Comparison of ENCODE assay signal across 8 cellular contexts in the genomic region with DNA sequence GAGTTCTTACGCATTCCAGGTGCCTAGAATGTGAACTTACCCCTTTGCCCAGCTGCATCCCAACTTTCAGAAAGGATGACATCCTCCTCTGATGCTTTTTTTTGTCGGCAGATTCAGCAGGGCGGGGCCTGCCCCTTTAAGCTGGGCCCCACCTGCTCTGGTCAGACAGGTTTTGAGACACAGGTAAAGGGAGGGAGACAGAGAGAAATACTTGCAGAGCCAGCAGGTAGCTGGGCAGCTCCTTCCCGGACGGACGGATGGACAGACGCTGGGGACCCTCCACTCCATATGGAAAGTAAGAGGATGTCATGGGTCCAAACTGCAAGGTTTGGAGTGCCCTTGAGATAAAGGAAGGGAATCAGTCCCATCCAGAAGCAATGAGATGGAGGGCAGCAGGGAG. TPM values are rescaled to one million over a fixed set of nuclear protein-coding genes. Genes with fewer than 3 reads are reported as not detected.
DNase-seq lines count a peak whose midpoint lies in the region; FAIRE-seq and TF ChIP-seq lines count a peak whose summit lies in the region.

A gene with protein sequence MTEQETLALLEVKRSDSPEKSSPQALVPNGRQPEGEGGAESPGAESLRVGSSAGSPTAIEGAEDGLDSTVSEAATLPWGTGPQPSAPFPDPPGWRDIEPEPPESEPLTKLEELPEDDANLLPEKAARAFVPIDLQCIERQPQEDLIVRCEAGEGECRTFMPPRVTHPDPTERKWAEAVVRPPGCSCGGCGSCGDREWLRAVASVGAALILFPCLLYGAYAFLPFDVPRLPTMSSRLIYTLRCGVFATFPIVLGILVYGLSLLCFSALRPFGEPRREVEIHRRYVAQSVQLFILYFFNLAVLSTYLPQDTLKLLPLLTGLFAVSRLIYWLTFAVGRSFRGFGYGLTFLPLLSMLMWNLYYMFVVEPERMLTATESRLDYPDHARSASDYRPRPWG (plus strand): TSS at position 214 of the 400 bp plus-strand sequence. CDS start 902 bp downstream, outside the sequence.

- H3K4me3 ChIP-seq in NT2/D1 (ENCODE audit: insufficient read length, low read depth) (peak within 1 kb of the TSS; percentile 80), endothelial cell of umbilical vein (replicated peaks in 1 of 3; ENCODE audit: insufficient read depth in 1 of 3, low read depth in 1 of 3, low read length in 3 of 3) (peak within 1 kb of the TSS; percentile 65 to 95 (median 90))

- H3K4me1 ChIP-seq in NT2/D1 (ENCODE audit: insufficient read depth, insufficient read length) (peaks cover 8% of the 10 kb centered on the region), endothelial cell of umbilical vein (ENCODE audit: control insufficient read depth, extremely low read depth, insufficient read depth, low read length) (peaks cover 14% of the 10 kb centered on the region)

- H3K9ac ChIP-seq in NT2/D1 (ENCODE audit: insufficient read length, low read depth) (peak within 1 kb of the TSS; percentile 95), endothelial cell of umbilical vein (replicated peaks; ENCODE audit: extremely low read depth, insufficient read depth, low read length) (peak within 1 kb of the TSS; percentile 93)

- H3K27ac ChIP-seq in endothelial cell of umbilical vein (ENCODE audit: insufficient read depth, low read depth, low read length): peak within 1 kb of the TSS; percentile 69

- H2AFZ ChIP-seq in endothelial cell of umbilical vein (ENCODE audit: low read depth, low read length): peak within 1 kb of the TSS; percentile 85

- TF ChIP-seq POLR2A in endothelial cell of umbilical vein (IDR thresholded peaks at IDR 0.05; ENCODE audit: low read depth, low read length): no peak

- H3K36me3 Mint-ChIP-seq in Calu3 (ENCODE audit: insufficient read depth, unreplicated experiment) (peaks cover 45% of the 10 kb centered on the region), osteocyte (ENCODE audit: unreplicated experiment) (no peaks in the 10 kb centered on the region)

- H3K9me1 ChIP-seq in endothelial cell of umbilical vein (replicated peaks; ENCODE audit: control insufficient read depth, extremely low read depth, insufficient read depth, low read length): no peaks in the 10 kb centered on the region

- no TSS peak for BruUV-seq in Calu3 (replicated peaks; lab: Mats Ljungman, UMichigan)
- BruUV-seq in endothelial cell of umbilical vein (replicated peaks; lab: Mats Ljungman, UMichigan): no TSS peak

- POLR2A ChIA-PET in endothelial cell of umbilical vein (lab: Charles Lee): interaction anchor here (1.3 kb wide), 1 partner anchor 11 kb away, joined by 3 read pairs; a partner anchor contains a TSS

- no peaks in the 10 kb centered on the region for H3K27me3 Mint-ChIP-seq in Calu3 (ENCODE audit: unreplicated experiment)
- no peaks in the 10 kb centered on the region for H3K27me3 Mint-ChIP-seq in osteocyte (ENCODE audit: unreplicated experiment)

- intact Hi-C loops in Calu3 (cut with micrococcal nuclease; ENCODE audit: unreplicated experiment): loop anchor here (5.0 kb wide), 2 partner anchors 53 to 218 kb away; a partner anchor contains a TSS
- intact Hi-C loops in endothelial cell of umbilical vein (cut with micrococcal nuclease): no loop called here

- H4K20me1 ChIP-seq in endothelial cell of umbilical vein (replicated peaks; ENCODE audit: control insufficient read depth, extremely low read depth, insufficient read depth, low read length): peaks cover 2% of the 10 kb centered on the region

- H3K4me2 ChIP-seq in endothelial cell of umbilical vein (ENCODE audit: insufficient read depth, low read length): peak within 1 kb of the TSS; percentile 84

- H3K27me3 ChIP-seq in NT2/D1 (ENCODE audit: insufficient read depth, insufficient read length) (no peaks in the 10 kb centered on the region), endothelial cell of umbilical vein (ENCODE audit: control insufficient read depth in 2 of 2, insufficient read depth in 2 of 2, low read length in 2 of 2) (no peaks in the 10 kb centered on the region)

- H3K4me3 Mint-ChIP-seq in Calu3 (ENCODE audit: low read depth, unreplicated experiment) (peak within 1 kb of the TSS; percentile 72), osteocyte (ENCODE audit: unreplicated experiment) (peak within 1 kb of the TSS; percentile 86)

- H3K9me3 Mint-ChIP-seq in Calu3 (ENCODE audit: low read depth, unreplicated experiment): no peaks in the 10 kb centered on the region
- H3K9me3 Mint-ChIP-seq in osteocyte (ENCODE audit: unreplicated experiment): no peaks in the 10 kb centered on the region

- H3K36me3 ChIP-seq in NT2/D1 (ENCODE audit: insufficient read depth, insufficient read length, low read length) (peaks cover 75% of the 10 kb centered on the region), endothelial cell of umbilical vein (ENCODE audit: control insufficient read depth in 2 of 2, extremely low read depth in 1 of 2, insufficient read depth in 2 of 2, low read length in 2 of 2) (no peaks in the 10 kb centered on the region)

- DNase-seq in Calu3 (peak; percentile 74), NT2/D1 (ENCODE audit: low read depth, low spot score) (no peak), endothelial cell of umbilical vein (ENCODE audit: low read depth, low spot score) (no peak), osteocyte (ENCODE audit: extremely low spot score, unreplicated experiment) (no peak), NCI-H2107 (lab: John Stamatoyannopoulos, UW) (no peak), cerebellar nuclear complex (lab: John Stamatoyannopoulos, UW) (no peak), LoVo (ENCODE audit: low spot score) (no peak)
- no peak for DNase-seq in activated CD4-positive, CD25-positive, alpha-beta regulatory T cell treated with anti-CD3 and anti-CD28 coated beads, Interleukin-2, amount 50 U/mL, for 72 hours

- dilution Hi-C loops in endothelial cell of umbilical vein (cut with MboI; ENCODE audit: extremely low pct_ligation_motif_present, low sequenced_read_pairs): no loop called here

- no peak for FAIRE-seq in endothelial cell of umbilical vein (lab: Jason Lieb, UNC)

- peaks cover 34% of the 10 kb centered on the region for H3K79me2 ChIP-seq in endothelial cell of umbilical vein (ENCODE audit: control insufficient read depth, insufficient read depth, low read length)

- peaks cover 19% of the 10 kb centered on the region for H3K4me1 Mint-ChIP-seq in Calu3 (ENCODE audit: low read depth, unreplicated experiment)
- H3K4me1 Mint-ChIP-seq in osteocyte (ENCODE audit: unreplicated experiment): peaks cover 28% of the 10 kb centered on the region

- H3K27ac Mint-ChIP-seq in Calu3 (ENCODE audit: unreplicated experiment) (peak within 1 kb of the TSS; percentile 78), osteocyte (ENCODE audit: unreplicated experiment) (peak within 1 kb of the TSS; percentile 88)

- CTCF ChIA-PET in Calu3 (lab: Charles Lee) (interaction anchor here (0.5 to 1.7 kb wide), 8 partner anchors 12 to 138 kb away, joined by 3 to 4 read pairs (median 3); no protein-coding TSS in a partner anchor), endothelial cell of umbilical vein (lab: Charles Lee) (interaction anchor here (2.1 to 3.2 kb wide), 2 partner anchors 12 to 36 kb away, joined by 6 to 10 read pairs; no protein-coding TSS in a partner anchor)

- H3K9me3 ChIP-seq in NT2/D1 (ENCODE audit: insufficient read depth, low read length) (no peaks in the 10 kb centered on the region), endothelial cell of umbilical vein (replicated peaks; ENCODE audit: control insufficient read depth, insufficient read depth, low read length) (no peaks in the 10 kb centered on the region)

- no peak for TF ChIP-seq CTCF in Calu3 (IDR thresholded peaks at IDR 0.05; ENCODE audit: unreplicated experiment)
- TF ChIP-seq CTCF in endothelial cell of umbilical vein (IDR thresholded peaks at IDR 0.05; ENCODE audit: extremely low read depth in 1 of 2, insufficient read depth in 1 of 2, low read depth in 1 of 2, low read length in 2 of 2): no peak
- TF ChIP-seq CTCF in osteocyte (IDR thresholded peaks at IDR 0.05): no peak

TF ChIP-seq in endothelial cell of umbilical vein, 7 proteins besides CTCF, POLR2A, EP300 and RAD21:
- no peak for TF ChIP-seq FOS (IDR thresholded peaks at IDR 0.05; ENCODE audit: borderline replicate concordance, insufficient read depth, low read length)
- TF ChIP-seq, protein P1, sequence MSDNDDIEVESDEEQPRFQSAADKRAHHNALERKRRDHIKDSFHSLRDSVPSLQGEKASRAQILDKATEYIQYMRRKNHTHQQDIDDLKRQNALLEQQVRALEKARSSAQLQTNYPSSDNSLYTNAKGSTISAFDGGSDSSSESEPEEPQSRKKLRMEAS (IDR thresholded peaks at IDR 0.05; ENCODE audit: insufficient read depth, insufficient read length): no peak
- TF ChIP-seq JUN (IDR thresholded peaks at IDR 0.05; ENCODE audit: borderline replicate concordance, insufficient read depth, insufficient read length, low read depth): no peak

RNA-seq across cellular contexts. Expression of the gene that starts here (rescaled TPM):
- total RNA-seq in Calu3 (2022) (12.8 and 12.9 TPM in 2 replicates), endothelial cell of umbilical vein (3.0 TPM in 2 replicates), osteocyte (2.6 and 3.3 TPM in 2 replicates)
- polyA plus RNA-seq in endothelial cell of umbilical vein: 4.8 and 5.6 TPM in 2 replicates
- 2.4 and 2.9 TPM in 2 replicates for polyA plus RNA-seq in endothelial cell of umbilical vein (2011; cell fraction: cytosol; rRNA removed)
- 5.7 and 6.1 TPM in 2 replicates for polyA plus RNA-seq in endothelial cell of umbilical vein (2011; cell fraction: nucleus; rRNA removed)
- 1.9 and 2.0 TPM in 2 replicates for polyA plus RNA-seq in endothelial cell of umbilical vein (2012)
- 1.4 and 3.2 TPM in 2 replicates for polyA minus RNA-seq in endothelial cell of umbilical vein
- polyA minus RNA-seq in endothelial cell of umbilical vein (2011; cell fraction: cytosol; rRNA and poly(A)+ RNA removed): 4.0 TPM
- 1.4 and 3.4 TPM in 2 replicates for polyA minus RNA-seq in endothelial cell of umbilical vein (2011; cell fraction: nucleus; rRNA and poly(A)+ RNA removed)
